Comparison of ENCODE assay signal across 23 cellular contexts in genomic region chr7:127738859-127739258, GRCh38.
"Had no signal": no experiment of that assay in that cellular context is flagged by ENCODE, and none has a peak within 500 bp of the region (broad histone marks: within the 10 kb centered on the region; RNA-seq: fewer than 3 reads in every experiment).

No MANE protein-coding gene starts in this region.

- H3K27ac ChIP-seq: breast epithelium, colonic mucosa, lower lobe of right lung, right lobe of liver, skin epidermis, thoracic aorta, vagina had no signal

- H3K9me3 Mint-ChIP-seq: activated naive CD8-positive, alpha-beta T cell treated with anti-CD3 and anti-CD28 coated beads for 36 hours; activated T-cell treated with anti-CD3 and anti-CD28 coated beads, Interleukin-2, amount 50 U/mL, for 24 hours; central memory CD8-positive, alpha-beta T cell; naive B cell; neural crest cell; T-helper 2 cell treated with Interferon-gamma antibody and Interleukin-4, amounts not matched to agents 5 μg/mL and 100 μg/mL, for 36 hours; type B pancreatic cell; WTC11 had no signal

- H3K27me3 ChIP-seq: breast epithelium, colonic mucosa, right lobe of liver, vagina had no signal

- H3K4me3 Mint-ChIP-seq: activated naive CD8-positive, alpha-beta T cell treated with anti-CD3 and anti-CD28 coated beads for 36 hours; activated T-cell treated with anti-CD3 and anti-CD28 coated beads, Interleukin-2, amount 50 U/mL, for 24 hours; central memory CD8-positive, alpha-beta T cell; neural crest cell; T-helper 2 cell treated with Interferon-gamma antibody and Interleukin-4, amounts not matched to agents 5 μg/mL and 100 μg/mL, for 36 hours; type B pancreatic cell; WTC11 had no signal

- H3K27me3 Mint-ChIP-seq: activated naive CD8-positive, alpha-beta T cell treated with anti-CD3 and anti-CD28 coated beads for 36 hours; activated T-cell treated with anti-CD3 and anti-CD28 coated beads, Interleukin-2, amount 50 U/mL, for 24 hours; central memory CD8-positive, alpha-beta T cell; naive B cell; type B pancreatic cell had no signal

- H3K4me1 ChIP-seq: breast epithelium, colonic mucosa, lower lobe of right lung, vagina had no signal

- ATAC-seq: left lobe of liver, lower lobe of right lung, right lobe of liver, WTC11 had no signal

- H3K27ac Mint-ChIP-seq: activated naive CD8-positive, alpha-beta T cell treated with anti-CD3 and anti-CD28 coated beads for 36 hours; activated T-cell treated with anti-CD3 and anti-CD28 coated beads, Interleukin-2, amount 50 U/mL, for 24 hours; T-helper 2 cell treated with Interferon-gamma antibody and Interleukin-4, amounts not matched to agents 5 μg/mL and 100 μg/mL, for 36 hours; type B pancreatic cell had no signal

- DNase-seq: activated CD4-positive, alpha-beta T cell treated with anti-CD3 and anti-CD28 coated beads, Interleukin-2, amount 50 U/mL, for 4 hours; activated CD8-positive, alpha-beta memory T cell treated with anti-CD3 and anti-CD28 coated beads for 24 hours; activated CD8-positive, alpha-beta memory T cell treated with anti-CD3 and anti-CD28 coated beads, Interleukin-2, amount 50 U/mL, for 4 hours; activated naive CD4-positive, alpha-beta T cell treated with Interleukin-2 at 50 U/mL for 16 hours; activated naive CD8-positive, alpha-beta T cell treated with anti-CD3 and anti-CD28 coated beads for 36 hours; activated T-cell treated with anti-CD3 and anti-CD28 coated beads, Interleukin-2, amount 50 U/mL, for 24 hours; colonic mucosa; foreskin fibroblast; lower lobe of right lung; naive B cell; occipital lobe; right lobe of liver; stimulated activated naive CD4-positive, alpha-beta T cell treated with Interleukin-2 at 50 U/mL for 16 hours had no signal

- H3K36me3 ChIP-seq: breast epithelium, colonic mucosa, right lobe of liver, thoracic aorta had no signal

- H3K9me3 ChIP-seq: breast epithelium, colonic mucosa, lower lobe of right lung, right lobe of liver, thoracic aorta, vagina had no signal

- H3K4me3 ChIP-seq: breast epithelium, colonic mucosa, lower lobe of right lung, right lobe of liver, skin epidermis, thoracic aorta, vagina had no signal
